Comparison of ENCODE assay signal across 20 cellular contexts in the genomic region with DNA sequence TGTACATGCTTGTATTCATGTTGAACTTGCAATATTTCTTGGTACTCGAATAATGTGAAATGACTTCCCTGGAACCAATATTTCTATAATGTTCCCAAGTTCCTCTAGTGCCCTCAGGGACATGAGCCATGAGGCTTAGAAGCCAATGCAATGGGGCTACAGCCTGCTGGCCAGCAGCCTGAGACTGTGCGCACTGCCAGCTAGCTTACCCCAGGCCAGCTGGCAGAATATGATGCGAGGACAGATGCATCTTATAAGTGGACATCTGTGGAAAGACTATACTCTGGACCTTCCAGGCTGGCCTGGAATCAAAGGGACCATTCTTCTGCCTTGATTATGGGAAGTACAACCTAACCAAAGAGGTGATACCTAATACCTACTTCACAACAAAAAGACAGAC.
DNase-seq lines count a peak whose midpoint lies in the region; TF ChIP-seq lines count a peak whose summit lies in the region.
"Had no signal": no experiment of that assay in that cellular context is flagged by ENCODE, and none has a peak within 500 bp of the region (broad histone marks: within the 10 kb centered on the region; RNA-seq: fewer than 3 reads in every experiment).

No MANE protein-coding gene starts in this region.

- H3K36me3 ChIP-seq in SJCRH30 (no peaks in the 10 kb centered on the region), left ventricle myocardium inferior (no peaks in the 10 kb centered on the region)
- H3K36me3 ChIP-seq: Peyer's patch had no signal

- H3K27me3 ChIP-seq in SJCRH30 (no peaks in the 10 kb centered on the region), left ventricle myocardium inferior (ENCODE audit: low read depth) (no peaks in the 10 kb centered on the region)
- H3K27me3 ChIP-seq: Peyer's patch had no signal

- no peak overlapping the region for H3K4me3 ChIP-seq in SJCRH30
- H3K4me3 ChIP-seq in left ventricle myocardium inferior, result no peak overlapping the region
- H3K4me3 ChIP-seq: Peyer's patch had no signal

- intact Hi-C loops in left ventricle myocardium inferior (cut with micrococcal nuclease), result no loop called here

- DNase-seq in DMS 273 treated with DMSO at 0.1 percent for 48 hours (lab: John Stamatoyannopoulos, UW), result peak; percentile 49
- peak; percentile 56 to 82 for DNase-seq in SJCRH30
- DNase-seq in midbrain (lab: John Stamatoyannopoulos, UW), result peak; percentile 51
- peak; percentile 30 for DNase-seq in putamen (ENCODE audit: low spot score)
- DNase-seq in left ventricle myocardium inferior, result no peak
- no peak for DNase-seq in mesenteric fat pad (ENCODE audit: low spot score)
- DNase-seq in NCI-H226, result no peak
- DNase-seq: AML-193; Calu3; CD8-positive, alpha-beta memory T cell; DMS53; GF-D8; Karpas-422; MV-4-11; NCI-H1694; NCI-H2081; NCI-H2171 treated with DMSO at 0.1 percent for 48 hours; NCI-H748 treated with DMSO at 0.1 percent for 48 hours; Peyer's patch had no signal

- no peak for TF ChIP-seq CTCF in left ventricle myocardium inferior (IDR thresholded peaks at IDR 0.05; ENCODE audit: borderline replicate concordance)

- H3K9me3 ChIP-seq in SJCRH30 (replicated peaks) (no peaks in the 10 kb centered on the region), left ventricle myocardium inferior (replicated peaks) (no peaks in the 10 kb centered on the region)
- H3K9me3 ChIP-seq: Peyer's patch had no signal

- H3K27ac ChIP-seq in SJCRH30 (peak overlapping the region; percentile 68), left ventricle myocardium inferior (replicated peaks) (no peak overlapping the region)
- H3K27ac ChIP-seq: C4-2B, Peyer's patch had no signal

- H3K4me1 ChIP-seq in SJCRH30 (peaks cover 16% of the 10 kb centered on the region), left ventricle myocardium inferior (no peaks in the 10 kb centered on the region)
- H3K4me1 ChIP-seq: Peyer's patch had no signal

Comparison
In these comparisons a context has a peak if more than half of its experiments do, and no peak if none do; other contexts are left out.
1. DNase-seq: peak in DMS 273 treated with DMSO at 0.1 percent for 48 hours (single experiment), SJCRH30 (2 of 2), midbrain (single experiment) and putamen (single experiment); none in left ventricle myocardium inferior (single experiment), mesenteric fat pad (single experiment) and NCI-H226 (single experiment).